ENCODE assay signal across 24 cellular contexts in the genomic region with DNA sequence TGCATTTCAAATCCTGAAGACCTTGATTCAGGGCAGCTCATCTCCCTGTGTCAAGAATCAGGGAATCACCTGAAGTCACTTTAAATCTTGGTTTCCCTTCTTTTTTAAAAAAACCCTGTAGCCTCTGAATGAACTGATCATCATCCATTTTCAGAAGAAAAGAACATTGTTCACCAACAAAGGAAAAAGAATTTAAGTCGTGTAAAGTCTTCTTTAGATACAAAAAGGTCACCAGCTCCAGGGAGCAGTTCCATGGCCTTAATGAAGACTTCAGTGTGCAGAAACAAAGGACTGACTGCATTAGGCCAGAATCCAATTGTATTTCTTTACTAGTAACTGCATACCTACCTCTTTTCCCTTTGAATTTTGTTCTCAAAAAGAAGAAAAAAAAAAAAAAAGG.
DNase-seq lines count a peak whose midpoint lies in the region; ATAC-seq and TF ChIP-seq lines count a peak whose summit lies in the region.
"Had no signal": no experiment of that assay in that cellular context is flagged by ENCODE, and none has a peak within 500 bp of the region (broad histone marks: within the 10 kb centered on the region; RNA-seq: fewer than 3 reads in every experiment).

No MANE protein-coding gene starts in this region.

- DNase-seq in GM23338 (ENCODE audit: low spot score) (no peak), HAP-1 (ENCODE audit: low spot score in 2 of 2) (peak; percentile 59 to 94), SK-MEL-5 (ENCODE audit: low read depth, low spot score) (peak; percentile 14), neural progenitor cell (ENCODE audit: low spot score) (peak; percentile 79), lower lobe of right lung (no peak), Right ventricle myocardium inferior (ENCODE audit: missing footprints) (no peak)
- no peak for DNase-seq in stimulated activated naive B cell treated with anti-CD40 and anti-IgM and Interleukin-4, amounts not matched to agents 10 μg/mL and 1 μg/mL and 100 μg/mL, for 72 hours
- DNase-seq: 8988T; ACHN; AML-193; BE2C; CD4-positive, alpha-beta T cell; CD8-positive, alpha-beta memory T cell; DMS 273 treated with DMSO at 0.1 percent for 48 hours; DMS79; EL; GDM1; GOT3 had no signal

- ATAC-seq in GM23338 (no peak), lower lobe of right lung (no peak), Right ventricle myocardium inferior (no peak), HG03175 (IDR thresholded peaks at IDR 0.05; ENCODE audit: unreplicated experiment) (no peak)
- ATAC-seq in stimulated activated naive B cell treated with anti-CD40 and anti-IgM and Interleukin-4, amounts not matched to agents 10 μg/mL and 1 μg/mL and 100 μg/mL, for 72 hours (replicated peaks): no peak
- ATAC-seq: A549, GM12878, HCT116 had no signal

- H3K27me3 Mint-ChIP-seq in GM23338 (ENCODE audit: insufficient read depth, low read depth, poor library complexity) (no peaks in the 10 kb centered on the region), neural progenitor cell (ENCODE audit: insufficient read depth, low read depth) (no peaks in the 10 kb centered on the region)
- H3K27me3 Mint-ChIP-seq in stimulated activated naive B cell treated with anti-CD40 and anti-IgM and Interleukin-4, amounts not matched to agents 10 μg/mL and 1 μg/mL and 100 μg/mL, for 72 hours: no peaks in the 10 kb centered on the region
- H3K27me3 Mint-ChIP-seq: CD4-positive, alpha-beta T cell; CD8-positive, alpha-beta memory T cell had no signal

- peaks cover 6% of the 10 kb centered on the region; the same call in 1 of the 2 replicates for H3K4me1 ChIP-seq in GM23338 (ENCODE audit: insufficient read depth)
- peaks cover 45% of the 10 kb centered on the region for H3K4me1 ChIP-seq in HAP-1
- peaks cover 57% of the 10 kb centered on the region for H3K4me1 ChIP-seq in neural progenitor cell
- no peaks in the 10 kb centered on the region for H3K4me1 ChIP-seq in lower lobe of right lung
- H3K4me1 ChIP-seq: A549; BE2C; BLaER1 treated with 17β-estradiol and CSF1 and Interleukin-3, amounts not matched to agents 10 nM and 100 nM had no signal

- no peaks in the 10 kb centered on the region for H3K9me3 Mint-ChIP-seq in GM23338
- H3K9me3 Mint-ChIP-seq in neural progenitor cell: no peaks in the 10 kb centered on the region
- no peaks in the 10 kb centered on the region for H3K9me3 Mint-ChIP-seq in stimulated activated naive B cell treated with anti-CD40 and anti-IgM and Interleukin-4, amounts not matched to agents 10 μg/mL and 1 μg/mL and 100 μg/mL, for 72 hours
- H3K9me3 Mint-ChIP-seq: CD14-positive monocyte; CD4-positive, alpha-beta T cell; CD8-positive, alpha-beta memory T cell had no signal

- H3K4me1 Mint-ChIP-seq in GM23338 (peaks cover 13% of the 10 kb centered on the region), neural progenitor cell (peaks cover 15% of the 10 kb centered on the region)
- H3K4me1 Mint-ChIP-seq in stimulated activated naive B cell treated with anti-CD40 and anti-IgM and Interleukin-4, amounts not matched to agents 10 μg/mL and 1 μg/mL and 100 μg/mL, for 72 hours: no peaks in the 10 kb centered on the region
- H3K4me1 Mint-ChIP-seq: CD14-positive monocyte; CD8-positive, alpha-beta memory T cell had no signal

- TF ChIP-seq CTCF in GM23338 (conservative IDR thresholded peaks at IDR 0.05; ENCODE audit: low read depth in 2 of 2): no peak
- no peak for TF ChIP-seq CTCF in neural progenitor cell (IDR thresholded peaks at IDR 0.05)
- no peak for TF ChIP-seq CTCF in lower lobe of right lung (IDR thresholded peaks at IDR 0.05)

- H3K4me3 ChIP-seq in GM23338 (no peak overlapping the region), HAP-1 (no peak overlapping the region), neural progenitor cell (peak overlapping the region; percentile 14), lower lobe of right lung (no peak overlapping the region)
- H3K4me3 ChIP-seq: A549; BLaER1 treated with 17β-estradiol and CSF1 and Interleukin-3, amounts not matched to agents 10 nM and 100 nM; GM12878 had no signal

- H2AFZ ChIP-seq in GM23338: peak overlapping the region; percentile 64; the same call in 1 of the 2 replicates
- no peak overlapping the region for H2AFZ ChIP-seq in neural progenitor cell (replicated peaks)

- H4K20me1 ChIP-seq in GM23338 (replicated peaks; ENCODE audit: insufficient read depth) (no peaks in the 10 kb centered on the region), neural progenitor cell (ENCODE audit: low read depth) (no peaks in the 10 kb centered on the region)
- H4K20me1 ChIP-seq: BLaER1 treated with 17β-estradiol and CSF1 and Interleukin-3, amounts not matched to agents 10 nM and 100 nM had no signal

- in situ Hi-C loops in HAP-1 (cut with MboI; ENCODE audit: low sequenced_read_pairs): no loop called here
- in situ Hi-C loops in SK-MEL-5 (cut with HindIII; ENCODE audit: low pct_unique_long_range_greater_than_20kb, low sequenced_read_pairs): no loop called here

- H3K27me3 ChIP-seq in GM23338 (ENCODE audit: insufficient read depth) (no peaks in the 10 kb centered on the region), HAP-1 (ENCODE audit: low read depth) (no peaks in the 10 kb centered on the region), neural progenitor cell (no peaks in the 10 kb centered on the region), lower lobe of right lung (ENCODE audit: low read depth) (no peaks in the 10 kb centered on the region)
- H3K27me3 ChIP-seq: BE2C; BLaER1 treated with 17β-estradiol and CSF1 and Interleukin-3, amounts not matched to agents 10 nM and 100 nM had no signal

- H3K9me3 ChIP-seq in HAP-1 (no peaks in the 10 kb centered on the region), neural progenitor cell (ENCODE audit: low read depth) (no peaks in the 10 kb centered on the region), lower lobe of right lung (no peaks in the 10 kb centered on the region)
- H3K9me3 ChIP-seq: A549; BE2C; BLaER1 treated with 17β-estradiol and CSF1 and Interleukin-3, amounts not matched to agents 10 nM and 100 nM had no signal

- no peak overlapping the region for H3K9ac ChIP-seq in neural progenitor cell
- H3K9ac ChIP-seq: BLaER1 treated with 17β-estradiol and CSF1 and Interleukin-3, amounts not matched to agents 10 nM and 100 nM had no signal

- H3K27ac Mint-ChIP-seq in GM23338 (no peak overlapping the region), neural progenitor cell (no peak overlapping the region)
- no peak overlapping the region for H3K27ac Mint-ChIP-seq in stimulated activated naive B cell treated with anti-CD40 and anti-IgM and Interleukin-4, amounts not matched to agents 10 μg/mL and 1 μg/mL and 100 μg/mL, for 72 hours
- H3K27ac Mint-ChIP-seq: CD4-positive, alpha-beta T cell had no signal

- H3K9me2 ChIP-seq in GM23338 (ENCODE audit: insufficient read depth): peaks cover 5% of the 10 kb centered on the region; the same call in 1 of the 2 replicates

- H3F3A ChIP-seq in GM23338 (replicated peaks; ENCODE audit: low read depth) (no peaks in the 10 kb centered on the region), neural progenitor cell (ENCODE audit: low read depth) (peaks cover 53% of the 10 kb centered on the region)

- H3K27ac ChIP-seq in GM23338 (ENCODE audit: low read depth) (peak overlapping the region; percentile 0; the same call in 1 of the 2 replicates), neural progenitor cell (peak overlapping the region; percentile 87), lower lobe of right lung (no peak overlapping the region)
- H3K27ac ChIP-seq: A549; BLaER1 treated with 17β-estradiol and CSF1 and Interleukin-3, amounts not matched to agents 10 nM and 100 nM had no signal

- H3K4me3 Mint-ChIP-seq in GM23338 (no peak overlapping the region), neural progenitor cell (no peak overlapping the region)
- no peak overlapping the region for H3K4me3 Mint-ChIP-seq in stimulated activated naive B cell treated with anti-CD40 and anti-IgM and Interleukin-4, amounts not matched to agents 10 μg/mL and 1 μg/mL and 100 μg/mL, for 72 hours
- H3K4me3 Mint-ChIP-seq: CD14-positive monocyte; CD4-positive, alpha-beta T cell; CD8-positive, alpha-beta memory T cell had no signal

- no peaks in the 10 kb centered on the region for H3K79me2 ChIP-seq in GM23338 (replicated peaks; ENCODE audit: insufficient read depth)
- no peaks in the 10 kb centered on the region for H3K79me2 ChIP-seq in neural progenitor cell (ENCODE audit: low read depth)

- H3K36me3 Mint-ChIP-seq in GM23338 (ENCODE audit: low read depth): no peaks in the 10 kb centered on the region
- H3K36me3 Mint-ChIP-seq in neural progenitor cell: peaks cover 11% of the 10 kb centered on the region
- H3K36me3 Mint-ChIP-seq in stimulated activated naive B cell treated with anti-CD40 and anti-IgM and Interleukin-4, amounts not matched to agents 10 μg/mL and 1 μg/mL and 100 μg/mL, for 72 hours: peaks cover 0 to 5% of the 10 kb centered on the region in 2 donors
- H3K36me3 Mint-ChIP-seq: CD14-positive monocyte had no signal

- H3K36me3 ChIP-seq in GM23338 (ENCODE audit: insufficient read depth) (no peaks in the 10 kb centered on the region), HAP-1 (replicated peaks) (no peaks in the 10 kb centered on the region), neural progenitor cell (no peaks in the 10 kb centered on the region), lower lobe of right lung (peaks cover 8% of the 10 kb centered on the region)
- H3K36me3 ChIP-seq: BE2C had no signal

- H3K4me2 ChIP-seq in GM23338 (no peak overlapping the region), neural progenitor cell (peak overlapping the region; percentile 66)
- H3K4me2 ChIP-seq: A549; BLaER1 treated with 17β-estradiol and CSF1 and Interleukin-3, amounts not matched to agents 10 nM and 100 nM had no signal

- intact Hi-C loops in lower lobe of right lung (cut with DNase I): no loop called here
- intact Hi-C loops in Right ventricle myocardium inferior (cut with DNase I): no loop called here

TF ChIP-seq in GM23338, 12 proteins besides CTCF, POLR2A, EP300 and RAD21:
- no peak for TF ChIP-seq NANOG (IDR thresholded peaks at IDR 0.05; ENCODE audit: borderline replicate concordance)

Comparison
In these comparisons a context has a peak if more than half of its experiments do, and no peak if none do; other contexts are left out.
1. DNase-seq: peak in HAP-1 (2 of 2), SK-MEL-5 (single experiment) and neural progenitor cell (single experiment); none in GM23338 (single experiment), lower lobe of right lung (single experiment), Right ventricle myocardium inferior (single experiment) and stimulated activated naive B cell treated with anti-CD40 and anti-IgM and Interleukin-4, amounts not matched to agents 10 μg/mL and 1 μg/mL and 100 μg/mL, for 72 hours (single experiment).